ENCODE assay signal across 26 cellular contexts in genomic region chr15:55383687-55384086, GRCh38.
"Had no signal": no experiment of that assay in that cellular context is flagged by ENCODE, and none has a peak within 500 bp of the region (broad histone marks: within the 10 kb centered on the region; RNA-seq: fewer than 3 reads in every experiment).

No MANE protein-coding gene starts in this region.

- H3K4me2 ChIP-seq: hepatocyte had no signal

- H3K9me3 ChIP-seq: esophagus muscularis mucosa, gastroesophageal sphincter, heart left ventricle, left ventricle myocardium inferior, lower lobe of right lung, mucosa of descending colon had no signal

- H3K27me3 Mint-ChIP-seq: naive B cell had no signal

- H3K4me1 Mint-ChIP-seq: mesothelial cell of epicardium, naive B cell had no signal

- H3K27me3 ChIP-seq: dorsolateral prefrontal cortex, esophagus muscularis mucosa, foreskin keratinocyte, gastroesophageal sphincter, heart left ventricle, hepatocyte had no signal

- ATAC-seq: foreskin keratinocyte, gastroesophageal sphincter, heart left ventricle, left colon, left lobe of liver, lower lobe of right lung, mucosa of descending colon had no signal

- H3K9me3 Mint-ChIP-seq: immature natural killer cell had no signal

- DNase-seq: dermis blood vessel endothelial cell; dorsolateral prefrontal cortex; effector CD4-positive, alpha-beta T cell; effector memory CD4-positive, alpha-beta T cell; foreskin keratinocyte; heart left ventricle; hypothalamus; immature natural killer cell; islet precursor cell; kidney; kidney glomerular epithelial cell; left colon; left ventricle myocardium inferior; lower lobe of right lung; mesenchymal stem cell; mucosa of descending colon; naive B cell had no signal

- H3K4me3 Mint-ChIP-seq: immature natural killer cell, mesothelial cell of epicardium, naive B cell had no signal

- H3K4me1 ChIP-seq: esophagus muscularis mucosa, foreskin keratinocyte, lower lobe of right lung had no signal

- H3K79me2 ChIP-seq: hepatocyte had no signal

- H3K27ac Mint-ChIP-seq: mesothelial cell of epicardium, naive B cell had no signal

- FAIRE-seq: colon, endothelial cell of umbilical vein, frontal cortex, kidney had no signal

- H3K4me3 ChIP-seq: coronary artery, dorsolateral prefrontal cortex, esophagus muscularis mucosa, gastroesophageal sphincter, heart left ventricle, hepatocyte, left ventricle myocardium inferior, lower lobe of right lung, mucosa of descending colon had no signal

- H2AFZ ChIP-seq: hepatocyte had no signal

- H3K27ac ChIP-seq: coronary artery, dorsolateral prefrontal cortex, esophagus muscularis mucosa, foreskin keratinocyte, gastroesophageal sphincter, heart left ventricle, hepatocyte, left ventricle myocardium inferior, lower lobe of right lung had no signal
